Comparison of ENCODE assay signal across 11 cellular contexts in the genomic region with DNA sequence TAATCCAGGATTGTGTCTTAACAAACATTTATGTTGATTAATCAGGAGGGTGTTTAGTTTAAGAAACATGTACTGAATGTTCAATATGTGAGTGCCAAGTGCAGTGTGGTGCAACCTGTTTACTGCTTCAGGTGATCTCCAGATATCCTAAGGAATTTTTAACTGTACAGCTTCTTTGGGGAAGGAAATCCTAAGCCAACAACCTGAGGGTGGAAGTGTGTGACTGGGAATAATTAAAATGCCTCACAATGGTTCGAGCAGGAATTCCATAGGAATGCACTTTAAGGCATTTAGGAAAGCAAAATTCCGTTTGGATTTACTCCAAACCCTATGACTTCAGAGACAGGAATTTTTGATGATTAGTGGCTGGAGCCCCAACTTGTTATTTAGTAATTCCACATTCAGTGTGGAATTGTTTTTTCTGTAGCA. TPM values are rescaled to one million over a fixed set of nuclear protein-coding genes. Genes with fewer than 3 reads are reported as not detected.
DNase-seq lines count a peak whose midpoint lies in the region; ATAC-seq and TF ChIP-seq lines count a peak whose summit lies in the region.
"Had no signal": no experiment of that assay in that cellular context is flagged by ENCODE, and none has a peak within 500 bp of the region (broad histone marks: within the 10 kb centered on the region; RNA-seq: fewer than 3 reads in every experiment).

No MANE protein-coding gene starts in this region.

- peaks cover 13% of the 10 kb centered on the region for H3K36me3 Mint-ChIP-seq in Calu3 (ENCODE audit: insufficient read depth, unreplicated experiment)
- no peaks in the 10 kb centered on the region for H3K36me3 Mint-ChIP-seq in osteocyte (ENCODE audit: unreplicated experiment)
- H3K36me3 Mint-ChIP-seq: brain had no signal

- H3K27me3 ChIP-seq in esophagus squamous epithelium: no peaks in the 10 kb centered on the region
- no peaks in the 10 kb centered on the region for H3K27me3 ChIP-seq in effector memory CD4-positive, alpha-beta T cell (replicated peaks; ENCODE audit: control insufficient read depth, insufficient read depth, low read length, poor library complexity, severe bottlenecking)

- H3K4me3 Mint-ChIP-seq in Calu3 (ENCODE audit: low read depth, unreplicated experiment): peak overlapping the region; percentile 47
- peak overlapping the region; percentile 45 for H3K4me3 Mint-ChIP-seq in osteocyte (ENCODE audit: unreplicated experiment)
- H3K4me3 Mint-ChIP-seq: brain had no signal

- no peak overlapping the region for H3K4me3 ChIP-seq in esophagus squamous epithelium
- no peak overlapping the region for H3K4me3 ChIP-seq in effector memory CD4-positive, alpha-beta T cell (ENCODE audit: insufficient read depth, low read depth, low read length, poor library complexity, severe bottlenecking)

- H3K4me1 ChIP-seq in esophagus squamous epithelium: peaks cover 46 to 100% (median 84%) of the 10 kb centered on the region in 3 donors
- H3K4me1 ChIP-seq in effector memory CD4-positive, alpha-beta T cell (ENCODE audit: control insufficient read depth, insufficient read depth, low read length, poor library complexity, severe bottlenecking): no peaks in the 10 kb centered on the region

- peaks cover 86% of the 10 kb centered on the region for H3K4me1 Mint-ChIP-seq in Calu3 (ENCODE audit: low read depth, unreplicated experiment)
- peaks cover 94% of the 10 kb centered on the region for H3K4me1 Mint-ChIP-seq in osteocyte (ENCODE audit: unreplicated experiment)

- no peaks in the 10 kb centered on the region for H3K36me3 ChIP-seq in esophagus squamous epithelium
- no peaks in the 10 kb centered on the region for H3K36me3 ChIP-seq in effector memory CD4-positive, alpha-beta T cell (ENCODE audit: control insufficient read depth, insufficient read depth, low read length)

- BruUV-seq in Calu3 (replicated peaks; lab: Mats Ljungman, UMichigan): no TSS peak

- CTCF ChIA-PET in Calu3 (lab: Charles Lee): interaction anchor here (0.8 to 1.4 kb wide), 2 partner anchors 14 to 88 kb away, joined by 3 to 4 read pairs; no protein-coding TSS in a partner anchor

- no peak for ATAC-seq in HG03175 (IDR thresholded peaks at IDR 0.05; ENCODE audit: unreplicated experiment)
- no peak for ATAC-seq in GM19463 (IDR thresholded peaks at IDR 0.05; ENCODE audit: unreplicated experiment)

- no peak for TF ChIP-seq POLR2A in esophagus squamous epithelium (IDR thresholded peaks at IDR 0.05)

- peak overlapping the region; percentile 71 for H3K27ac Mint-ChIP-seq in Calu3 (ENCODE audit: unreplicated experiment)
- H3K27ac Mint-ChIP-seq in osteocyte (ENCODE audit: unreplicated experiment): peak overlapping the region; percentile 91

- H3K9me3 Mint-ChIP-seq in Calu3 (ENCODE audit: low read depth, unreplicated experiment) (no peaks in the 10 kb centered on the region), osteocyte (ENCODE audit: unreplicated experiment) (no peaks in the 10 kb centered on the region)
- H3K9me3 Mint-ChIP-seq: brain had no signal

- TF ChIP-seq CTCF in Calu3 (IDR thresholded peaks at IDR 0.05; ENCODE audit: unreplicated experiment) (no peak), esophagus squamous epithelium (IDR thresholded peaks at IDR 0.05) (no peak), osteocyte (IDR thresholded peaks at IDR 0.05) (no peak)

- DNase-seq in Calu3 (no peak), RPMI7951 (ENCODE audit: low read depth) (peak; percentile 94), esophagus squamous epithelium (lab: John Stamatoyannopoulos, UW) (no peak), osteocyte (ENCODE audit: extremely low spot score, unreplicated experiment) (no peak)
- no peak for DNase-seq in effector memory CD4-positive, alpha-beta T cell
- DNase-seq in effector CD8-positive, alpha-beta T cell (lab: John Stamatoyannopoulos, UW): no peak
- DNase-seq: activated CD4-positive, CD25-positive, alpha-beta regulatory T cell treated with anti-CD3 and anti-CD28 coated beads, Interleukin-2, amount 50 U/mL, for 72 hours; NCI-H82 had no signal

- WGBS in esophagus squamous epithelium, 2 donors: 9 to 11% methylated on average over 2 of the region's 2 CpGs

- H3K27ac ChIP-seq in esophagus squamous epithelium: peak overlapping the region; percentile 49 to 68 (median 64)
- no peak overlapping the region for H3K27ac ChIP-seq in effector memory CD4-positive, alpha-beta T cell (ENCODE audit: insufficient read depth, low read length, poor library complexity, severe bottlenecking)

- intact Hi-C loops in Calu3 (cut with micrococcal nuclease; ENCODE audit: unreplicated experiment) (loop anchor here (2.0 kb wide), 1 partner anchor 13 kb away; no protein-coding TSS in a partner anchor), esophagus squamous epithelium (cut with DNase I) (no loop called here)

- no peaks in the 10 kb centered on the region for H3K9me3 ChIP-seq in esophagus squamous epithelium
- no peaks in the 10 kb centered on the region for H3K9me3 ChIP-seq in effector memory CD4-positive, alpha-beta T cell (ENCODE audit: control insufficient read depth, low read length)

- H3K27me3 Mint-ChIP-seq in Calu3 (ENCODE audit: unreplicated experiment) (no peaks in the 10 kb centered on the region), osteocyte (ENCODE audit: unreplicated experiment) (no peaks in the 10 kb centered on the region)
- H3K27me3 Mint-ChIP-seq: brain had no signal

RNA-seq across cellular contexts. Expression of a gene that starts 16.4 kb away (rescaled TPM):
- total RNA-seq in Calu3 (2022) (48.0 and 57.6 TPM in 2 replicates), esophagus squamous epithelium (100 to 1,000 TPM in 1 of 4 donors, 10 to 100 TPM in 3; 16.4 to 107 (median 29.9) TPM), osteocyte (167 and 194 TPM in 2 replicates)
- 35.1 and 44.2 TPM in 2 replicates for total RNA-seq in RPMI7951 (2014; rRNA removed; shearing (Covaris generic))
